ENCODE assay signal across 33 cellular contexts in the genomic region with DNA sequence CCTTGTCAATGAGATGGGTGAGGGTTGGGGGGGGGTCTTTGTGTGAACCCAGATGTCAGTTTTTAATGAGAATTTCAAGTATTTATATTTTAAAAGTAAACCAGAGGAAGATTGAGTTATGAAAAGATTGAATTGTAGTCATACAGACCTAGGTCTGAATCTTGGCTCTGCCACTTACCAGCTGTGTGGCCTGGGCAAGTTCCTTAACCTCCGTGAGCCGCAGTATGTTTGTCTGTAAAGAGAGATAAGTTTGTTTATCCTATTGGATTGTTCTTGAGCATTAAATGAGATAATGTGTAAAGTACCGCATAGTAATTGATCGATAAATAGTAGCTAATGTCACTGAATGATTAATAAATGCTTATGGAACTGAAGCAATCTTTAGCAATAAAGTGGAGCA.
"Had no signal": no experiment of that assay in that cellular context is flagged by ENCODE, and none has a peak within 500 bp of the region (broad histone marks: within the 10 kb centered on the region; RNA-seq: fewer than 3 reads in every experiment).

No MANE protein-coding gene starts in this region.

- H3K27me3 Mint-ChIP-seq: activated CD4-positive, alpha-beta T cell treated with anti-CD3 and anti-CD28 coated beads for 36 hours; activated CD4-positive, alpha-beta T cell treated with anti-CD3 and anti-CD28 coated beads, Interleukin-2, amount 10 ng/mL, durations not matched to agents 7 days and 5 days; activated naive CD8-positive, alpha-beta T cell treated with anti-CD3 and anti-CD28 coated beads, Interleukin-2, amount 10 ng/mL, durations not matched to agents 7 days and 5 days; activated T-cell treated with anti-CD3 and anti-CD28 coated beads, Interleukin-2, amount 50 U/mL, for 24 hours; brain had no signal

- ATAC-seq: activated CD4-positive, alpha-beta T cell treated with anti-CD3 and anti-CD28 coated beads for 36 hours; activated CD4-positive, CD25-positive, alpha-beta regulatory T cell treated with anti-CD3 and anti-CD28 coated beads, Interleukin-2, amount 50 U/mL, for 24 hours; activated CD8-positive, alpha-beta T cell treated with anti-CD3 and anti-CD28 coated beads, Interleukin-2, amount 10 ng/mL, durations not matched to agents 7 days and 5 days; Panc1 had no signal

- H3K4me1 ChIP-seq: SJCRH30 had no signal

- H3K9me3 ChIP-seq: SJCRH30 had no signal

- H3K4me3 ChIP-seq: SJCRH30, SK-N-MC had no signal

- H3K9me3 Mint-ChIP-seq: activated CD4-positive, alpha-beta T cell treated with anti-CD3 and anti-CD28 coated beads, Interleukin-2, amount 10 ng/mL, durations not matched to agents 7 days and 5 days; activated naive CD4-positive, alpha-beta T cell treated with anti-CD3 and anti-CD28 coated beads, Interleukin-2, amount 50 U/mL, for 24 hours; activated naive CD8-positive, alpha-beta T cell treated with anti-CD3 and anti-CD28 coated beads, Interleukin-2, amount 10 ng/mL, durations not matched to agents 7 days and 5 days; activated T-cell treated with anti-CD3 and anti-CD28 coated beads, Interleukin-2, amount 50 U/mL, for 24 hours; activated T-helper 2 cell treated with anti-CD3 and anti-CD28 coated beads, Interferon-gamma antibody, Interleukin-2, Interleukin-4, amounts not matched to agents 10 μg/mL and 5 μg/mL and 100 μg/mL, durations not matched to agents 14 hours and 24 hours and 36 hours; brain; T-helper 1 cell treated with Interleukin-12 subunit alpha and Interleukin-12 subunit beta and Interleukin-4 antibody, amounts not matched to agents 30 μg/mL and 1 μg/mL, for 36 hours; T-helper 2 cell treated with Interferon-gamma antibody and Interleukin-4, amounts not matched to agents 5 μg/mL and 100 μg/mL, for 36 hours had no signal

- H3K9ac ChIP-seq: KMS-11 had no signal

- DNase-seq: activated CD4-positive, alpha-beta T cell treated with anti-CD3 and anti-CD28 coated beads for 36 hours; activated CD4-positive, alpha-beta T cell treated with anti-CD3 and anti-CD28 coated beads, Interleukin-2, amount 10 ng/mL, durations not matched to agents 7 days and 5 days; activated CD4-positive, alpha-beta T cell treated with anti-CD3 and anti-CD28 coated beads, Interleukin-2, amount 50 U/mL, for 48 hours; activated CD8-positive, alpha-beta T cell treated with anti-CD3 and anti-CD28 coated beads, Interleukin-2, amount 10 ng/mL, durations not matched to agents 7 days and 5 days; activated gamma-delta T cell; activated naive CD4-positive, alpha-beta T cell treated with Interleukin-2 at 50 U/mL for 16 hours; activated naive CD8-positive, alpha-beta T cell treated with anti-CD3 and anti-CD28 coated beads, Interleukin-2, amount 10 ng/mL, durations not matched to agents 7 days and 5 days; activated T-cell treated with anti-CD3 and anti-CD28 coated beads, Interleukin-2, amount 50 U/mL, for 24 hours; caudate nucleus; cerebellar nuclear complex; NCI-H1048; NCI-H1105 treated with DMSO at 0.1 percent for 48 hours; NCI-H1436; NCI-H1694; NCI-H1930; NCI-H2081 treated with DMSO at 0.1 percent for 48 hours; NCI-H226; NCI-H446 treated with DMSO at 0.1 percent for 48 hours; NCI-H524; SHP77; SJCRH30 had no signal

- H3K27ac Mint-ChIP-seq: activated CD4-positive, alpha-beta T cell treated with anti-CD3 and anti-CD28 coated beads for 36 hours; activated CD4-positive, alpha-beta T cell treated with anti-CD3 and anti-CD28 coated beads, Interleukin-2, amount 10 ng/mL, durations not matched to agents 7 days and 5 days; activated CD8-positive, alpha-beta T cell treated with anti-CD3 and anti-CD28 coated beads, Interleukin-2, amount 10 ng/mL, durations not matched to agents 7 days and 5 days; activated naive CD4-positive, alpha-beta T cell treated with anti-CD3 and anti-CD28 coated beads, Interleukin-2, amount 50 U/mL, for 24 hours; activated naive CD8-positive, alpha-beta T cell treated with anti-CD3 and anti-CD28 coated beads, Interleukin-2, amount 10 ng/mL, durations not matched to agents 7 days and 5 days; activated T-cell treated with anti-CD3 and anti-CD28 coated beads, Interleukin-2, amount 50 U/mL, for 24 hours; activated T-helper 2 cell treated with anti-CD3 and anti-CD28 coated beads, Interferon-gamma antibody, Interleukin-2, Interleukin-4, amounts not matched to agents 10 μg/mL and 5 μg/mL and 100 μg/mL, durations not matched to agents 14 hours and 24 hours and 36 hours; brain; T-helper 1 cell treated with Interleukin-12 subunit alpha and Interleukin-12 subunit beta and Interleukin-4 antibody, amounts not matched to agents 30 μg/mL and 1 μg/mL, for 36 hours; T-helper 2 cell treated with Interferon-gamma antibody and Interleukin-4, amounts not matched to agents 5 μg/mL and 100 μg/mL, for 36 hours had no signal

- FAIRE-seq: astrocyte, bronchial epithelial cell, TTC549 had no signal

- H3K36me3 ChIP-seq: SJCRH30 had no signal

- H3K4me1 Mint-ChIP-seq: activated CD4-positive, alpha-beta T cell treated with anti-CD3 and anti-CD28 coated beads for 36 hours; activated CD4-positive, alpha-beta T cell treated with anti-CD3 and anti-CD28 coated beads, Interleukin-2, amount 10 ng/mL, durations not matched to agents 7 days and 5 days; activated naive CD4-positive, alpha-beta T cell treated with anti-CD3 and anti-CD28 coated beads, Interleukin-2, amount 50 U/mL, for 24 hours; activated naive CD8-positive, alpha-beta T cell treated with anti-CD3 and anti-CD28 coated beads, Interleukin-2, amount 10 ng/mL, durations not matched to agents 7 days and 5 days; brain had no signal

- H3K36me3 Mint-ChIP-seq: activated naive CD4-positive, alpha-beta T cell treated with anti-CD3 and anti-CD28 coated beads, Interleukin-2, amount 50 U/mL, for 24 hours; activated naive CD8-positive, alpha-beta T cell treated with anti-CD3 and anti-CD28 coated beads, Interleukin-2, amount 10 ng/mL, durations not matched to agents 7 days and 5 days had no signal

- H3K27ac ChIP-seq: KMS-11, SJCRH30, SK-N-MC had no signal

- H3K4me3 Mint-ChIP-seq: activated CD4-positive, alpha-beta T cell treated with anti-CD3 and anti-CD28 coated beads for 36 hours; activated CD4-positive, alpha-beta T cell treated with anti-CD3 and anti-CD28 coated beads, Interleukin-2, amount 10 ng/mL, durations not matched to agents 7 days and 5 days; activated CD8-positive, alpha-beta T cell treated with anti-CD3 and anti-CD28 coated beads, Interleukin-2, amount 10 ng/mL, durations not matched to agents 7 days and 5 days; activated naive CD4-positive, alpha-beta T cell treated with anti-CD3 and anti-CD28 coated beads, Interleukin-2, amount 50 U/mL, for 24 hours; activated naive CD8-positive, alpha-beta T cell treated with anti-CD3 and anti-CD28 coated beads, Interleukin-2, amount 10 ng/mL, durations not matched to agents 7 days and 5 days; activated T-cell treated with anti-CD3 and anti-CD28 coated beads, Interleukin-2, amount 50 U/mL, for 24 hours; brain; T-helper 1 cell treated with Interleukin-12 subunit alpha and Interleukin-12 subunit beta and Interleukin-4 antibody, amounts not matched to agents 30 μg/mL and 1 μg/mL, for 36 hours; T-helper 2 cell treated with Interferon-gamma antibody and Interleukin-4, amounts not matched to agents 5 μg/mL and 100 μg/mL, for 36 hours had no signal

- H3K4me2 ChIP-seq: KMS-11 had no signal
